8 cellular contexts compared by ENCODE assay signal in genomic region chr21:44800103-44800502, GRCh38. TPM values are rescaled to one million over a fixed set of nuclear protein-coding genes. Genes with fewer than 3 reads are reported as not detected.
A peak's percentile ranks its signal among the peaks of the same experiment; 100 is the strongest.
DNase-seq lines count a peak whose midpoint lies in the region; ATAC-seq, FAIRE-seq and TF ChIP-seq lines count a peak whose summit lies in the region.

No MANE protein-coding gene starts in this region.

- H3K9ac ChIP-seq in astrocyte (ENCODE audit: low read length), result no peak overlapping the region

- no peak for FAIRE-seq in astrocyte (lab: Jason Lieb, UNC)

- H2AFZ ChIP-seq in astrocyte (ENCODE audit: low read depth, low read length), result no peak overlapping the region

- H3K9me3 Mint-ChIP-seq in astrocyte (ENCODE audit: unreplicated experiment) (no peaks in the 10 kb centered on the region), memory B cell (no peaks in the 10 kb centered on the region)

- H3K27me3 Mint-ChIP-seq in astrocyte (ENCODE audit: low read depth, unreplicated experiment) (no peaks in the 10 kb centered on the region), memory B cell (no peaks in the 10 kb centered on the region)

- H3K9me3 ChIP-seq in astrocyte (ENCODE audit: insufficient read depth, low read depth, low read length), result no peaks in the 10 kb centered on the region

- H3K79me2 ChIP-seq in astrocyte (ENCODE audit: insufficient read depth, low read length), result peaks cover 71% of the 10 kb centered on the region

- no peak overlapping the region for H3K27ac ChIP-seq in astrocyte (ENCODE audit: low read depth, low read length)

- peak overlapping the region; percentile 98 for H3K4me2 ChIP-seq in astrocyte (ENCODE audit: low read length)

- DNase-seq in GM06990 (ENCODE audit: extremely low read depth, insufficient read length) (no peak), NCI-H1694 treated with DMSO at 0.1 percent for 48 hours (lab: John Stamatoyannopoulos, UW) (peak; percentile 55), astrocyte (ENCODE audit: low read depth) (peak; percentile 32), memory B cell (ENCODE audit: low spot score in 2 of 2) (no peak)

- ATAC-seq in memory B cell (ENCODE audit: low read depth) (no peak), HG03432 (IDR thresholded peaks at IDR 0.05; ENCODE audit: unreplicated experiment) (no peak), HG02884 (IDR thresholded peaks at IDR 0.05; ENCODE audit: unreplicated experiment) (no peak), HG03175 (IDR thresholded peaks at IDR 0.05; ENCODE audit: unreplicated experiment) (no peak), HG03108 (IDR thresholded peaks at IDR 0.05; ENCODE audit: unreplicated experiment) (no peak)

- peak overlapping the region; percentile 95 for H3K4me3 ChIP-seq in GM06990 (replicated peaks; ENCODE audit: low read depth, low read length)
- H3K4me3 ChIP-seq in astrocyte (ENCODE audit: insufficient read depth, low read depth, low read length), result no peak overlapping the region

- H3K4me1 Mint-ChIP-seq in astrocyte (ENCODE audit: low read depth, unreplicated experiment) (peaks cover 14% of the 10 kb centered on the region), memory B cell (peaks cover 28% of the 10 kb centered on the region)

- H3K36me3 ChIP-seq in GM06990 (ENCODE audit: control insufficient read depth, insufficient read depth, low read length) (peaks cover 12% of the 10 kb centered on the region), astrocyte (ENCODE audit: insufficient read depth, low read length) (peaks cover 6% of the 10 kb centered on the region)

- H3K4me3 Mint-ChIP-seq in astrocyte (ENCODE audit: unreplicated experiment) (peak overlapping the region; percentile 99), memory B cell (peak overlapping the region; percentile 92)

- H3K27me3 ChIP-seq in GM06990 (replicated peaks; ENCODE audit: control insufficient read depth, insufficient read depth, low read length) (no peaks in the 10 kb centered on the region), astrocyte (ENCODE audit: insufficient read depth, low read length) (no peaks in the 10 kb centered on the region)

- H3K36me3 Mint-ChIP-seq in astrocyte (ENCODE audit: low read depth, unreplicated experiment), result peaks cover 15% of the 10 kb centered on the region
- peaks cover 20% of the 10 kb centered on the region for H3K36me3 Mint-ChIP-seq in memory B cell

- H4K20me1 ChIP-seq in astrocyte (ENCODE audit: insufficient read depth, low read length), result peaks cover 67% of the 10 kb centered on the region

- H3K27ac Mint-ChIP-seq in astrocyte (ENCODE audit: unreplicated experiment), result no peak overlapping the region
- no peak overlapping the region for H3K27ac Mint-ChIP-seq in memory B cell

- peak; percentile 35 for TF ChIP-seq CTCF in GM06990 (IDR thresholded peaks at IDR 0.05; ENCODE audit: insufficient read depth, low read length, poor library complexity, severe bottlenecking)
- peak; percentile 45 for TF ChIP-seq CTCF in astrocyte (IDR thresholded peaks at IDR 0.05; ENCODE audit: insufficient read depth, low read depth, low read length)

- H3K4me1 ChIP-seq in astrocyte (ENCODE audit: insufficient read depth, low read length), result peaks cover 16% of the 10 kb centered on the region

RNA-seq across cellular contexts. Expression of gene UBE2G2, which starts 1.5 kb away (rescaled TPM):
- 63.8 and 74.5 TPM in 2 replicates for total RNA-seq in astrocyte

RNA-seq across cellular contexts. Expression of gene SUMO3, which starts 17.8 kb away (rescaled TPM):
- 72.7 and 83.5 TPM in 2 replicates for total RNA-seq in astrocyte

Comparison
In these comparisons a context has a peak if more than half of its experiments do, and no peak if none do; other contexts are left out.
1. DNase-seq: peak in NCI-H1694 treated with DMSO at 0.1 percent for 48 hours (single experiment) and astrocyte (single experiment); none in GM06990 (single experiment) and memory B cell (0 of 2).